8 cellular contexts compared by ENCODE assay signal in the genomic region with DNA sequence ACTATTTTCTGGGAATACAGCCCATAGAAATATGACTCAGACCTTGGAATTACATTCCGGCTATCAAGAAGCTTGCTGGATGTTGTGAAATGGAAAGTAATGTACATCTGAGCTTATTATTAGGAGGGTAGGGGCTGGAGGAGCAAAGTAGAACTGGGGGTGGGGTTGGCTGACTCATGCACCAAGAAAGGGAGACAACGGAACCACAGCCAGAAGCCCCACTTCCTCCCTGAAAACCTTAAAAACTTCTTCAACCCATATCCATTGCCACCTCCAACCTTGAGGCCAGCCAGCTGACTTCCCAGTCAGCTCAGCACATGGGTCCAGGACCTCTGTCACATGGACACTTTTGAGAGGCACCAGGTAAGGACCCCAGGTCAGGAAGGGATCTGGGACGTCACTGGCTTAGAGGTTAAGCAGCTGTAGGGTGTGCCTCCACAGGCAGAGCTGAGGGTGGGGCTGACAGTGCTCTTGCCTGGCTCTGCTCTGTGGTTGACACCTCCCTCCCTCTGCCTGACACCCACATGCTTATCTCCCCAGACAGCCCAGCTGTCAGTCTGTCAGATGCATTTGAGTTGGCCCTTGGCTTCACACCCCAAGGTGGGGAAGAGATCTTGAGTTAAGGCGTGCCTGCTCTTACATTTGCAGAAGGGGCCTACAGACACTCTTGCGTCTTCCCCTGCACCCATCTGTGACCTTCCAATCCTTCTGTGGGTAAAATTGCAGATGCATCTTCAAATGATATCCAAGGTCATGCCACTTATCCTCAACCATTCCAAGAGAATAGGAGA. TPM values are rescaled to one million over a fixed set of nuclear protein-coding genes. Genes with fewer than 3 reads are reported as not detected.
DNase-seq lines count a peak whose midpoint lies in the region; ATAC-seq and TF ChIP-seq lines count a peak whose summit lies in the region.

No MANE protein-coding gene starts in this region.

- H3K4me3 Mint-ChIP-seq in central memory CD8-positive, alpha-beta T cell, result peak overlapping the region; percentile 73
- no peak overlapping the region for H3K4me3 Mint-ChIP-seq in osteocyte (ENCODE audit: unreplicated experiment)

- peaks cover 61% of the 10 kb centered on the region for H3K4me1 Mint-ChIP-seq in central memory CD8-positive, alpha-beta T cell
- peaks cover 23% of the 10 kb centered on the region for H3K4me1 Mint-ChIP-seq in osteocyte (ENCODE audit: unreplicated experiment)

- no peaks in the 10 kb centered on the region for H3K9me3 Mint-ChIP-seq in central memory CD8-positive, alpha-beta T cell
- H3K9me3 Mint-ChIP-seq in osteocyte (ENCODE audit: unreplicated experiment), result no peaks in the 10 kb centered on the region

- peak; percentile 97 for ATAC-seq in central memory CD8-positive, alpha-beta T cell (replicated peaks; ENCODE audit: extremely low read depth, poor library complexity, severe bottlenecking)
- ATAC-seq in GM18861 (IDR thresholded peaks at IDR 0.05; ENCODE audit: unreplicated experiment), result no peak
- ATAC-seq in HG03457 (IDR thresholded peaks at IDR 0.05; ENCODE audit: unreplicated experiment), result no peak

- H3K27me3 Mint-ChIP-seq in central memory CD8-positive, alpha-beta T cell, result no peaks in the 10 kb centered on the region
- no peaks in the 10 kb centered on the region for H3K27me3 Mint-ChIP-seq in osteocyte (ENCODE audit: unreplicated experiment)

- peak overlapping the region; percentile 97 for H3K27ac Mint-ChIP-seq in central memory CD8-positive, alpha-beta T cell (ENCODE audit: low read depth)
- peak overlapping the region; percentile 87 for H3K27ac Mint-ChIP-seq in osteocyte (ENCODE audit: unreplicated experiment)

- 0 out of 2 replicates have a peak overlapping the region, but pooled peaks have one; percentile 32 for H3K4me3 ChIP-seq in WI38 (ENCODE audit: low read depth, low read length)

- DNase-seq in GM19240 (ENCODE audit: insufficient read length, low spot score), result peak; percentile 87
- peak; percentile 97 for DNase-seq in HS-27A (ENCODE audit: low read depth)
- DNase-seq in central memory CD8-positive, alpha-beta T cell (ENCODE audit: low spot score in 2 of 2), result peak; percentile 65 to 89
- DNase-seq in osteocyte (ENCODE audit: extremely low spot score, unreplicated experiment), result no peak
- DNase-seq in COR-L47 (lab: John Stamatoyannopoulos, UW), result no peak

- peaks cover 15% of the 10 kb centered on the region for H3K36me3 Mint-ChIP-seq in central memory CD8-positive, alpha-beta T cell (ENCODE audit: insufficient read depth)
- no peaks in the 10 kb centered on the region for H3K36me3 Mint-ChIP-seq in osteocyte (ENCODE audit: unreplicated experiment)

- TF ChIP-seq CTCF in WI38 (IDR thresholded peaks at IDR 0.05; ENCODE audit: low read depth, low read length), result no peak
- TF ChIP-seq CTCF in osteocyte (IDR thresholded peaks at IDR 0.05), result no peak

RNA-seq across cellular contexts. Expression of a gene that starts 5.7 kb away (rescaled TPM):
- total RNA-seq in osteocyte, result not detected in 2 replicates

RNA-seq across cellular contexts. Expression of a gene that starts 24.4 kb away (rescaled TPM):
- total RNA-seq in osteocyte, result not detected in 2 replicates

RNA-seq across cellular contexts. Expression of a gene that starts 32.3 kb away (rescaled TPM):
- total RNA-seq in osteocyte, result not detected in 2 replicates

RNA-seq across cellular contexts. Expression of a gene that starts 53.8 kb away (rescaled TPM):
- total RNA-seq in osteocyte, result 50.4 and 53.9 TPM in 2 replicates

Comparison
In these comparisons a context has a peak if more than half of its experiments do, and no peak if none do; other contexts are left out.
1. DNase-seq: peak in GM19240 (single experiment), HS-27A (single experiment) and central memory CD8-positive, alpha-beta T cell (2 of 2); none in osteocyte (single experiment) and COR-L47 (single experiment).